8 cellular contexts compared by ENCODE assay signal in genomic region chr4:64766565-64766964, GRCh38.
"Had no signal": no experiment of that assay in that cellular context is flagged by ENCODE, and none has a peak within 500 bp of the region (broad histone marks: within the 10 kb centered on the region; RNA-seq: fewer than 3 reads in every experiment).

No MANE protein-coding gene starts in this region.

- DNase-seq: GM23248, GOT3, H7, HCEC 1CT, Karpas-422, KBM-7 had no signal

- H3K4me3 ChIP-seq: GM23248 had no signal

- H3K27ac ChIP-seq: GM23248, HL-60, KMS-11 had no signal

- H3K9ac ChIP-seq: GM23248, KMS-11 had no signal

- H3K4me2 ChIP-seq: KMS-11 had no signal

- H2AFZ ChIP-seq: GM23248 had no signal
